In genomic region chr9:132169672-132170392, GRCh38 we compare ENCODE assay signal across 1 cellular context.
TF ChIP-seq lines count a peak whose summit lies in the region.

No MANE protein-coding gene starts in this region.

TF ChIP-seq in K562, 482 proteins besides CTCF, POLR2A, EP300 and RAD21 (continued from another document):
- TF ChIP-seq TOE1 (IDR thresholded peaks at IDR 0.05; ENCODE audit: borderline replicate concordance): no peak
- 0 out of 2 replicates have a peak, but pooled peaks have one; percentile 18 for TF ChIP-seq TOE1 (CRISPR knock-in tag; IDR thresholded peaks at IDR 0.05; ENCODE audit: borderline replicate concordance, low read depth)
- peak; percentile 90; the same call in 1 of the 2 replicates for TF ChIP-seq ZKSCAN1 (IDR thresholded peaks at IDR 0.05; ENCODE audit: low read depth, low read length)
- TF ChIP-seq, protein P1, sequence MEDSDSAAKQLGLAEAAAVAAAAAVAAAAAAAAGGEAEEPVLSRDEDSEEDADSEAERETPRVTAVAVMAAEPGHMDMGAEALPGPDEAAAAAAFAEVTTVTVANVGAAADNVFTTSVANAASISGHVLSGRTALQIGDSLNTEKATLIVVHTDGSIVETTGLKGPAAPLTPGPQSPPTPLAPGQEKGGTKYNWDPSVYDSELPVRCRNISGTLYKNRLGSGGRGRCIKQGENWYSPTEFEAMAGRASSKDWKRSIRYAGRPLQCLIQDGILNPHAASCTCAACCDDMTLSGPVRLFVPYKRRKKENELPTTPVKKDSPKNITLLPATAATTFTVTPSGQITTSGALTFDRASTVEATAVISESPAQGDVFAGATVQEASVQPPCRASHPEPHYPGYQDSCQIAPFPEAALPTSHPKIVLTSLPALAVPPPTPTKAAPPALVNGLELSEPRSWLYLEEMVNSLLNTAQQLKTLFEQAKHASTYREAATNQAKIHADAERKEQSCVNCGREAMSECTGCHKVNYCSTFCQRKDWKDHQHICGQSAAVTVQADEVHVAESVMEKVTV (CRISPR knock-in tag; IDR thresholded peaks at IDR 0.05): peak; percentile 17; the same call in 1 of the 2 replicates
- 0 out of 2 replicates have a peak, but pooled peaks have one; percentile 37 for TF ChIP-seq MYNN (IDR thresholded peaks at IDR 0.05)
- no peak for TF ChIP-seq MYNN (CRISPR knock-in tag; IDR thresholded peaks at IDR 0.05)
- TF ChIP-seq SRF (CRISPR knock-in tag; IDR thresholded peaks at IDR 0.05): no peak
- 0 out of 4 replicates have a peak, but pooled peaks of 1 of the 2 experiments have one; percentile 31 for TF ChIP-seq MAZ (CRISPR knock-in tag; conservative IDR thresholded peaks at IDR 0.05 in 1 of 2, IDR thresholded peaks at IDR 0.05 in 1 of 2)
- 0 out of 2 replicates have a peak, but pooled peaks have one; percentile 25 for TF ChIP-seq HDAC8 (tag; IDR thresholded peaks at IDR 0.05)
- no peak for TF ChIP-seq KHSRP (IDR thresholded peaks at IDR 0.05)
- peak; percentile 78 for TF ChIP-seq SMC3 (conservative IDR thresholded peaks at IDR 0.05; ENCODE audit: insufficient read depth, low read depth, low read length)
- TF ChIP-seq, protein P2, sequence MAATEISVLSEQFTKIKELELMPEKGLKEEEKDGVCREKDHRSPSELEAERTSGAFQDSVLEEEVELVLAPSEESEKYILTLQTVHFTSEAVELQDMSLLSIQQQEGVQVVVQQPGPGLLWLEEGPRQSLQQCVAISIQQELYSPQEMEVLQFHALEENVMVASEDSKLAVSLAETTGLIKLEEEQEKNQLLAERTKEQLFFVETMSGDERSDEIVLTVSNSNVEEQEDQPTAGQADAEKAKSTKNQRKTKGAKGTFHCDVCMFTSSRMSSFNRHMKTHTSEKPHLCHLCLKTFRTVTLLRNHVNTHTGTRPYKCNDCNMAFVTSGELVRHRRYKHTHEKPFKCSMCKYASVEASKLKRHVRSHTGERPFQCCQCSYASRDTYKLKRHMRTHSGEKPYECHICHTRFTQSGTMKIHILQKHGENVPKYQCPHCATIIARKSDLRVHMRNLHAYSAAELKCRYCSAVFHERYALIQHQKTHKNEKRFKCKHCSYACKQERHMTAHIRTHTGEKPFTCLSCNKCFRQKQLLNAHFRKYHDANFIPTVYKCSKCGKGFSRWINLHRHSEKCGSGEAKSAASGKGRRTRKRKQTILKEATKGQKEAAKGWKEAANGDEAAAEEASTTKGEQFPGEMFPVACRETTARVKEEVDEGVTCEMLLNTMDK (IDR thresholded peaks at IDR 0.05; ENCODE audit: borderline replicate concordance, insufficient read depth, low read depth, low read length, poor library complexity, severe bottlenecking): peak; percentile 44
- TF ChIP-seq NONO (IDR thresholded peaks at IDR 0.05; ENCODE audit: low read depth in 2 of 2, low read length in 1 of 2): peak in 1 of 2 experiments; percentile 20; a peak in 1 of 4 replicates
- no peak for TF ChIP-seq NR2F6 (CRISPR knock-in tag; IDR thresholded peaks at IDR 0.05)
- TF ChIP-seq RB1 (IDR thresholded peaks at IDR 0.05; ENCODE audit: low read depth): peak; percentile 34; the same call in 1 of the 2 replicates
- peak; percentile 48; the same call in 1 of the 2 replicates for TF ChIP-seq ARID2 (IDR thresholded peaks at IDR 0.05)
- TF ChIP-seq, protein P3, sequence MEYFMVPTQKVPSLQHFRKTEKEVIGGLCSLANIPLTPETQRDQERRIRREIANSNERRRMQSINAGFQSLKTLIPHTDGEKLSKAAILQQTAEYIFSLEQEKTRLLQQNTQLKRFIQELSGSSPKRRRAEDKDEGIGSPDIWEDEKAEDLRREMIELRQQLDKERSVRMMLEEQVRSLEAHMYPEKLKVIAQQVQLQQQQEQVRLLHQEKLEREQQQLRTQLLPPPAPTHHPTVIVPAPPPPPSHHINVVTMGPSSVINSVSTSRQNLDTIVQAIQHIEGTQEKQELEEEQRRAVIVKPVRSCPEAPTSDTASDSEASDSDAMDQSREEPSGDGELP (CRISPR knock-in tag; IDR thresholded peaks at IDR 0.05; ENCODE audit: borderline replicate concordance): peak; percentile 81
